ENCODE assay signal across 8 cellular contexts in the genomic region with DNA sequence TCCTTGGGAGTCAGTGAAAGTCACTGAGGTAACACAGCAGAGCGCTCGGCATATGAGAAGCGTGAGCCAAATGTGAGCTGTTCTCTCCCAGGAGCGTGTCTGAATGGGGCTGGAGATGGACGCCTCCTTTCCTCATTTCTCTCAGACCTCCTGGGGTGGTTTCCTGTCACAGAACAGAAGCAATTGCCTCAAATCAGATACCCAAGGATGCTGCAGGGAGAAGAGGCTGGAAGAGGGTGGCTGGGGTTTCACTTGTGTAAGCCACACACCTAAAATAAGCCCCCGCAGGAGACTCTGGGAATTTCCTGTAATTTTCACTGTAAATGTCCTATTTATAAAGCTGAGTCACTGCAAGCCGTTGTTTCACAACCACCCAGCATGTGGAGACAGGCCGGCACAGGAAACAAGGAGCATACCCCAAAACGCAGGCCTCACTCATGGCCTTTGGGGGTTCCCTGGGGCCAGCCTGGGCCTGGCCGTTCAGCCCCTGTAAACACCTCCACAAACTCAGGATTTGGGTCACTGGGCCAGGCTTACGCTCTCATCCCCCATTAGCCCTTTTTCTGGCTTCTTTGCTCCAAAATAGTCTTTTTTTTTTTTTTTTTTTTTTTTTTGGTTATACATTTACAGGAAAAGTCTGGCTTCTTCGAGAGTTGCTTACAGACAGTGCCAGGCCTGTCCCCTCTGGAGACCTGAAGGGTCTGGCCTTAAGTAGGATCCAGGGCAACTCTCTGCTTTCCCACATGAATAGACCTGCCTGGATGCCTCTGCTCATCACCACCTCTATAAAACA. TPM values are rescaled to one million over a fixed set of nuclear protein-coding genes. Genes with fewer than 3 reads are reported as not detected.
DNase-seq lines count a peak whose midpoint lies in the region; ATAC-seq and TF ChIP-seq lines count a peak whose summit lies in the region.

No MANE protein-coding gene starts in this region.

- H3K27me3 Mint-ChIP-seq in HFFc6 (ENCODE audit: insufficient read depth): no peaks in the 10 kb centered on the region
- H3K27me3 Mint-ChIP-seq in activated naive CD8-positive, alpha-beta T cell treated with anti-CD3 and anti-CD28 coated beads for 36 hours: no peaks in the 10 kb centered on the region

- POLR2A ChIA-PET in Panc1 (lab: Charles Lee): interaction anchor here (0.6 to 1.1 kb wide), 3 partner anchors 20 to 371 kb away, joined by 3 to 12 read pairs (median 4); a partner anchor contains a TSS

- H3K27ac Mint-ChIP-seq in HFFc6: peak overlapping the region; percentile 94
- peak overlapping the region; percentile 98 for H3K27ac Mint-ChIP-seq in activated naive CD8-positive, alpha-beta T cell treated with anti-CD3 and anti-CD28 coated beads for 36 hours

- no peaks in the 10 kb centered on the region for H3K36me3 Mint-ChIP-seq in HFFc6 (ENCODE audit: low read depth)
- peaks cover 14% of the 10 kb centered on the region for H3K36me3 Mint-ChIP-seq in activated naive CD8-positive, alpha-beta T cell treated with anti-CD3 and anti-CD28 coated beads for 36 hours

- CTCF ChIA-PET in Panc1 (lab: Charles Lee): no interaction called here

- H3K4me3 Mint-ChIP-seq in HFFc6: peak overlapping the region; percentile 76
- H3K4me3 Mint-ChIP-seq in activated naive CD8-positive, alpha-beta T cell treated with anti-CD3 and anti-CD28 coated beads for 36 hours: peak overlapping the region; percentile 99

- no peaks in the 10 kb centered on the region for H3K36me3 ChIP-seq in Panc1 (ENCODE audit: control insufficient read depth, insufficient read depth, low read length)
- H3K36me3 ChIP-seq in heart right ventricle: no peaks in the 10 kb centered on the region
- H3K36me3 ChIP-seq in psoas muscle (ENCODE audit: insufficient read depth in 1 of 2, low read depth in 1 of 2): no peaks in the 10 kb centered on the region

- no TSS peak for BruUV-seq in Panc1 (replicated peaks; lab: Mats Ljungman, UMichigan)

- H3K27me3 ChIP-seq in Panc1 (ENCODE audit: control insufficient read depth, insufficient read depth, low read length) (no peaks in the 10 kb centered on the region), heart right ventricle (no peaks in the 10 kb centered on the region), psoas muscle (ENCODE audit: insufficient read depth in 3 of 3, low read length in 2 of 3) (no peaks in the 10 kb centered on the region)

- 39 to 45% methylated on average over 12 of the region's 12 CpGs for WGBS in heart right ventricle, 2 donors
- 39 to 46% (median 42%) methylated on average over 12 of the region's 12 CpGs for WGBS in psoas muscle, 3 donors

- peak overlapping the region; percentile 88 for H3K27ac ChIP-seq in Panc1 (ENCODE audit: low read length)
- peak overlapping the region; percentile 41 to 92 (median 74) for H3K27ac ChIP-seq in heart right ventricle
- peak overlapping the region; percentile 62 for H3K27ac ChIP-seq in psoas muscle

- peaks cover 57% of the 10 kb centered on the region for H3K4me1 Mint-ChIP-seq in HFFc6 (ENCODE audit: low read depth)
- peaks cover 72% of the 10 kb centered on the region for H3K4me1 Mint-ChIP-seq in activated naive CD8-positive, alpha-beta T cell treated with anti-CD3 and anti-CD28 coated beads for 36 hours

- in situ Hi-C loops in Panc1 (cut with HindIII; ENCODE audit: low pct_unique_long_range_greater_than_20kb, low sequenced_read_pairs): no loop called here

- ATAC-seq in Panc1 (peak; percentile 55), heart right ventricle (peak; percentile 74 to 87 (median 84)), psoas muscle (peak; percentile 56 to 79 (median 68)), HG02938 (IDR thresholded peaks at IDR 0.05; ENCODE audit: unreplicated experiment) (no peak)

- DNase-seq in DMS 273 treated with DMSO at 0.1 percent for 48 hours (lab: John Stamatoyannopoulos, UW) (peak; percentile 12), HFFc6 (peak; percentile 91), Panc1 (ENCODE audit: low read depth, low spot score) (no peak), heart right ventricle (peak in 1 of 2 donors; percentile 67), psoas muscle (peak; percentile 62 to 67), DMS79 (lab: John Stamatoyannopoulos, UW) (no peak)
- peak; percentile 63 for DNase-seq in activated naive CD8-positive, alpha-beta T cell treated with anti-CD3 and anti-CD28 coated beads for 36 hours

- intact Hi-C loops in Panc1 (cut with micrococcal nuclease; ENCODE audit: unreplicated experiment) (loop anchor here (10.0 kb wide), 1 partner anchor 86 kb away; no protein-coding TSS in a partner anchor), heart right ventricle (cut with DNase I) (loop anchor here in 1 of 10 donors (5.0 kb wide), 1 partner anchor 59 kb away; no protein-coding TSS in a partner anchor), psoas muscle (cut with DNase I) (no loop called here)

- TF ChIP-seq CTCF in HFFc6 (IDR thresholded peaks at IDR 0.05) (peak; percentile 62), Panc1 (IDR thresholded peaks at IDR 0.05) (no peak), heart right ventricle (IDR thresholded peaks at IDR 0.05) (peak in 4 of 9 donors; percentile 10 to 26 (median 16)), psoas muscle (IDR thresholded peaks at IDR 0.05) (no peak)

- H3K4me1 ChIP-seq in Panc1 (ENCODE audit: control insufficient read depth, insufficient read depth, low read length): peaks cover 38% of the 10 kb centered on the region
- peaks cover 14 to 78% (median 22%) of the 10 kb centered on the region in 9 donors for H3K4me1 ChIP-seq in heart right ventricle
- peaks cover 4% of the 10 kb centered on the region for H3K4me1 ChIP-seq in psoas muscle

- H3K9me3 ChIP-seq in Panc1 (ENCODE audit: control insufficient read depth, insufficient read depth, low read depth, low read length): no peaks in the 10 kb centered on the region
- H3K9me3 ChIP-seq in heart right ventricle: no peaks in the 10 kb centered on the region
- no peaks in the 10 kb centered on the region for H3K9me3 ChIP-seq in psoas muscle

- H3K4me3 ChIP-seq in Panc1 (ENCODE audit: low read depth in 2 of 2, low read length in 2 of 2): no peak overlapping the region
- no peak overlapping the region for H3K4me3 ChIP-seq in heart right ventricle
- H3K4me3 ChIP-seq in psoas muscle: no peak overlapping the region

- no peaks in the 10 kb centered on the region for H3K9me3 Mint-ChIP-seq in HFFc6
- H3K9me3 Mint-ChIP-seq in activated naive CD8-positive, alpha-beta T cell treated with anti-CD3 and anti-CD28 coated beads for 36 hours: no peaks in the 10 kb centered on the region

RNA-seq across cellular contexts. Expression of a gene that starts 55.3 kb away (rescaled TPM):
- total RNA-seq in HFFc6 (2021; fragmentation: NEBNext Ultra II Directional; extraction: Animal tissue kit (Norgen Biotek cat#: 25700)): 1 to 10 TPM; 4.6 to 6.2 (median 5.4) TPM
- total RNA-seq in Panc1 (2021; ENCODE audit: unreplicated experiment): 6.1 TPM
- 3.7 TPM for polyA plus RNA-seq in Panc1 (2012; ENCODE audit: insufficient read length)
- 10 to 100 TPM; 13.3 to 14.3 TPM for total RNA-seq in activated naive CD8-positive, alpha-beta T cell treated with anti-CD3 and anti-CD28 coated beads for 36 hours
- 1 to 10 TPM; 1.9 to 4.7 (median 3.0) TPM for total RNA-seq in heart right ventricle
- polyA plus RNA-seq in heart right ventricle: 10 to 100 TPM in 1 of 2 donors, 1 to 10 TPM in 1; 3.4 to 28.5 TPM
- total RNA-seq in psoas muscle: 1 to 10 TPM; 1.8 to 6.3 (median 3.3) TPM
- 1 to 10 TPM; 4.6 to 8.2 (median 8.0) TPM for polyA plus RNA-seq in psoas muscle

Comparison
In these comparisons a context has a peak if more than half of its experiments do, and no peak if none do; other contexts are left out.
1. DNase-seq: peak in DMS 273 treated with DMSO at 0.1 percent for 48 hours (single experiment), HFFc6 (single experiment), activated naive CD8-positive, alpha-beta T cell treated with anti-CD3 and anti-CD28 coated beads for 36 hours (single experiment) and psoas muscle (2 of 2); none in Panc1 (single experiment) and DMS79 (single experiment).
2. Peak in every context shown above with its lines, with median percentiles within 50 percentile points of each other: H3K27ac ChIP-seq.